In the genomic region with DNA sequence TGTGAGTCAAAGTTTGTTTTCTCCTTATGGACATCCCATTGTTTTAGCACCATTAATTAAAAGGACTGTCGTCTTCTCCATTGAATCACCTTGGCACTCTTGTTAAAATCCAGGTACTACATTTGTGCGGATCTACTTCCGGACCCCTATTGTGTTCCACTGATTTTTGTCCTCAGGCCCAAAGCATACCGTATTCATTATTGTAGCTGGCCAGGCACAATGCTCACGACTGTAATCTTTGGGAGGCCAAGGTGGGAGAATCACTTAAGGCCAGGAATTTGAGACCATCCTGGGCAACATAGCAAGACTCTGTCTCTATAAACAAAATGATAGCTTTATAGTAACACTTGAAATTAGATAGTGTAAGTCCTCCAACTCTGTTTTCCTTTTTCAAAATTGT, we compare ENCODE assay signal across 26 cellular contexts.
"Had no signal": no experiment of that assay in that cellular context is flagged by ENCODE, and none has a peak within 500 bp of the region (broad histone marks: within the 10 kb centered on the region; RNA-seq: fewer than 3 reads in every experiment).

No MANE protein-coding gene starts in this region.

- H3K36me3 ChIP-seq: left lung, lower lobe of right lung, ovary, prostate gland, suprapubic skin, thoracic aorta, tibial artery, upper lobe of right lung, uterus had no signal

- H3K9me3 ChIP-seq: left lung, lower lobe of right lung, ovary, prostate gland, suprapubic skin, thoracic aorta, tibial artery, upper lobe of right lung, uterus had no signal

- H3K27me3 Mint-ChIP-seq: naive thymus-derived CD8-positive, alpha-beta T cell; stimulated activated naive CD8-positive, alpha-beta T cell treated with anti-CD3 and anti-CD28 coated beads, Interleukin-15, Interleukin-2, amounts not matched to agents 100 ng/mL and 50 ng/mL, for 24 hours had no signal

- FAIRE-seq: keratinocyte had no signal

- H3K9me3 Mint-ChIP-seq: naive thymus-derived CD8-positive, alpha-beta T cell; stimulated activated naive CD8-positive, alpha-beta T cell treated with anti-CD3 and anti-CD28 coated beads, Interleukin-15, Interleukin-2, amounts not matched to agents 100 ng/mL and 50 ng/mL, for 24 hours had no signal

- H3K27ac ChIP-seq: left lung, lower lobe of right lung, ovary, prostate gland, skin epidermis, suprapubic skin, thoracic aorta, tibial artery, upper lobe of right lung, uterus had no signal

- DNase-seq: hippocampal formation; kidney glomerular epithelial cell; left cardiac atrium; lower lobe of right lung; mammary epithelial cell; mesenchymal stem cell; ovary; retina; right cardiac atrium; stimulated activated CD4-positive, alpha-beta T cell treated with anti-CD3 and anti-CD28 coated beads, Interleukin-12 subunit alpha, Interleukin-12 subunit beta, amount 100 ng/mL, for 4 hours; stimulated activated CD4-positive, alpha-beta T cell treated with anti-CD3 and anti-CD28 coated beads, Interleukin-15, amount 100 ng/mL, for 24 hours; stimulated activated CD4-positive, alpha-beta T cell treated with anti-CD3 and anti-CD28 coated beads, Interleukin-4, amount 100 ng/mL, for 1 hour; stimulated activated naive CD4-positive, alpha-beta T cell; tibial artery; trophoblast cell; uterus had no signal

- H3K4me3 ChIP-seq: left lung, lower lobe of right lung, ovary, prostate gland, skin epidermis, suprapubic skin, thoracic aorta, tibial artery, upper lobe of right lung, uterus had no signal

- H3K27me3 ChIP-seq: left lung, ovary, suprapubic skin, tibial artery, upper lobe of right lung, uterus had no signal

- H3K4me3 Mint-ChIP-seq: naive thymus-derived CD8-positive, alpha-beta T cell; stimulated activated naive CD8-positive, alpha-beta T cell treated with anti-CD3 and anti-CD28 coated beads, Interleukin-15, Interleukin-2, amounts not matched to agents 100 ng/mL and 50 ng/mL, for 24 hours had no signal

- H3K27ac Mint-ChIP-seq: stimulated activated naive CD8-positive, alpha-beta T cell treated with anti-CD3 and anti-CD28 coated beads, Interleukin-15, Interleukin-2, amounts not matched to agents 100 ng/mL and 50 ng/mL, for 24 hours had no signal

- ATAC-seq: left cardiac atrium; left lung; lower lobe of right lung; naive thymus-derived CD8-positive, alpha-beta T cell; right cardiac atrium; sciatic nerve; upper lobe of right lung had no signal

- H3K4me1 ChIP-seq: left lung, lower lobe of right lung, prostate gland, tibial artery, upper lobe of right lung, uterus had no signal
